ENCODE assay signal across 15 cellular contexts in genomic region chr9:30670805-30671562, GRCh38.
"Had no signal": no experiment of that assay in that cellular context is flagged by ENCODE, and none has a peak within 500 bp of the region (broad histone marks: within the 10 kb centered on the region; RNA-seq: fewer than 3 reads in every experiment).

No MANE protein-coding gene starts in this region.

- ATAC-seq: left cardiac atrium; left ventricle myocardium superior; mucosa of descending colon; naive thymus-derived CD8-positive, alpha-beta T cell had no signal

- DNase-seq: effector memory CD4-positive, alpha-beta T cell; glutamatergic neuron; immature natural killer cell; left cardiac atrium; left ventricle myocardium superior; mucosa of descending colon; naive thymus-derived CD8-positive, alpha-beta T cell; small intestine; stimulated activated CD4-positive, alpha-beta T cell treated with anti-CD3 and anti-CD28 coated beads, Interleukin-12 subunit alpha, Interleukin-12 subunit beta, amount 100 ng/mL, for 4 hours; stimulated activated CD4-positive, alpha-beta T cell treated with anti-CD3 and anti-CD28 coated beads, Interleukin-2, amount 100 ng/mL, for 48 hours; trophoblast cell had no signal

- H3K4me1 ChIP-seq: esophagus muscularis mucosa, gastroesophageal sphincter, right atrium auricular region had no signal

- H3K27me3 ChIP-seq: esophagus muscularis mucosa, gastroesophageal sphincter, right atrium auricular region had no signal

- H3K4me3 ChIP-seq: esophagus muscularis mucosa, gastroesophageal sphincter, mucosa of descending colon, right atrium auricular region had no signal

- H3K36me3 ChIP-seq: esophagus muscularis mucosa, gastroesophageal sphincter, right atrium auricular region had no signal

- H3K27ac ChIP-seq: epithelial cell of prostate, esophagus muscularis mucosa, gastroesophageal sphincter, right atrium auricular region had no signal

- H3K9me3 ChIP-seq: esophagus muscularis mucosa, gastroesophageal sphincter, mucosa of descending colon, right atrium auricular region had no signal
